16 cellular contexts compared by ENCODE assay signal in the genomic region with DNA sequence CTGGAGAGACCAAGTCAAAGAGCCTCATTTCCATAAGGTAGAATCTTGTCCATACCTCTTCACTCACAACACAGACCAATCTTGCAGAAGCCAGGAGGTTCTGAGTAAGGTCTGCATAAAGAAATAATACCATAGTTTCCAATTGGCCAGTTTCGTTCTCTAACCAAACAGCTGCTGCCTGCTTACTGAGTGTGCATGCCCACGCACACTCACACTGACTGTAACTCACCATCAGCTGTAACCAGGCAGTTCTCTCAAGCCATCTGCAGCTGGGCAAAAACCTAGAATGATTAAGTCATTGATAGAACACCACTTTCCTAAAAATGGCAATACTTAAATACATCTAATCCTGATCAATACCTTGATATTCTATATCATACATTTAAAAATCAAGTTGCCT.
DNase-seq lines count a peak whose midpoint lies in the region; ATAC-seq and TF ChIP-seq lines count a peak whose summit lies in the region.
"Had no signal": no experiment of that assay in that cellular context is flagged by ENCODE, and none has a peak within 500 bp of the region (broad histone marks: within the 10 kb centered on the region; RNA-seq: fewer than 3 reads in every experiment).

No MANE protein-coding gene starts in this region.

- intact Hi-C loops in natural killer cell (cut with micrococcal nuclease) = no loop called here

- no peak for TF ChIP-seq CTCF in nephron (IDR thresholded peaks at IDR 0.05; ENCODE audit: unreplicated experiment in 3 of 3)
- no peak for TF ChIP-seq CTCF in natural killer cell (IDR thresholded peaks at IDR 0.05)

- H3K9me3 Mint-ChIP-seq in nephron (no peaks in the 10 kb centered on the region), natural killer cell (no peaks in the 10 kb centered on the region)
- H3K9me3 Mint-ChIP-seq: brain; immature natural killer cell; T-helper 2 cell treated with Interferon-gamma antibody and Interleukin-4, amounts not matched to agents 5 μg/mL and 100 μg/mL, for 36 hours had no signal

- DNase-seq in activated CD8-positive, alpha-beta memory T cell treated with anti-CD3 and anti-CD28 coated beads, Interleukin-2, amount 50 U/mL, for 4 hours = no peak
- DNase-seq in natural killer cell (no peak), NCI-H345 treated with DMSO at 0.1 percent for 48 hours (lab: John Stamatoyannopoulos, UW; ENCODE audit: unreplicated experiment) (no peak)
- DNase-seq: activated CD4-positive, CD25-positive, alpha-beta regulatory T cell; immature natural killer cell; NCI-H187; NCI-H2227 treated with DMSO at 0.1 percent for 48 hours; stimulated activated naive CD4-positive, alpha-beta T cell treated with Interleukin-2 at 50 U/mL for 16 hours; tibial artery had no signal

- H3K36me3 Mint-ChIP-seq in nephron (ENCODE audit: low read depth) (no peaks in the 10 kb centered on the region), natural killer cell (no peaks in the 10 kb centered on the region)
- H3K36me3 Mint-ChIP-seq: activated naive CD8-positive, alpha-beta T cell; brain had no signal

- H3K27me3 Mint-ChIP-seq in nephron (ENCODE audit: low read depth) = no peaks in the 10 kb centered on the region
- H3K27me3 Mint-ChIP-seq in natural killer cell (ENCODE audit: low read depth in 2 of 2) = no peaks in the 10 kb centered on the region
- H3K27me3 Mint-ChIP-seq: activated naive CD8-positive, alpha-beta T cell; brain had no signal

- H3K4me1 Mint-ChIP-seq in nephron (peaks cover 31% of the 10 kb centered on the region), natural killer cell (peaks cover 26 to 27% of the 10 kb centered on the region in 2 donors)
- H3K4me1 Mint-ChIP-seq: brain had no signal

- peak; percentile 62 for ATAC-seq in GM18519 (IDR thresholded peaks at IDR 0.05; ENCODE audit: low FRiP score, unreplicated experiment)
- peak; percentile 53 for ATAC-seq in GM21526 (IDR thresholded peaks at IDR 0.05; ENCODE audit: low FRiP score, unreplicated experiment)
- peak; percentile 62 for ATAC-seq in HG03442 (IDR thresholded peaks at IDR 0.05; ENCODE audit: unreplicated experiment)
- ATAC-seq in natural killer cell = no peak

- H3K4me3 Mint-ChIP-seq in nephron = peak overlapping the region in 1 of 3 experiments; percentile 4
- no peak overlapping the region for H3K4me3 Mint-ChIP-seq in natural killer cell
- H3K4me3 Mint-ChIP-seq: activated naive CD8-positive, alpha-beta T cell; brain; immature natural killer cell; T-helper 2 cell treated with Interferon-gamma antibody and Interleukin-4, amounts not matched to agents 5 μg/mL and 100 μg/mL, for 36 hours had no signal

- H3K27ac Mint-ChIP-seq in nephron (peak overlapping the region in 2 of 3 experiments; percentile 21 to 70), natural killer cell (no peak overlapping the region)
- H3K27ac Mint-ChIP-seq: activated naive CD8-positive, alpha-beta T cell; brain; T-helper 2 cell treated with Interferon-gamma antibody and Interleukin-4, amounts not matched to agents 5 μg/mL and 100 μg/mL, for 36 hours had no signal

Comparison
In these comparisons a context has a peak if more than half of its experiments do, and no peak if none do; other contexts are left out.
1. ATAC-seq: peak in GM18519 (single experiment), GM21526 (single experiment) and HG03442 (single experiment); none in natural killer cell (0 of 3).
2. H3K27ac Mint-ChIP-seq: peak in nephron (2 of 3); none in natural killer cell (0 of 2).